Comparison of ENCODE assay signal across 14 cellular contexts in the genomic region with DNA sequence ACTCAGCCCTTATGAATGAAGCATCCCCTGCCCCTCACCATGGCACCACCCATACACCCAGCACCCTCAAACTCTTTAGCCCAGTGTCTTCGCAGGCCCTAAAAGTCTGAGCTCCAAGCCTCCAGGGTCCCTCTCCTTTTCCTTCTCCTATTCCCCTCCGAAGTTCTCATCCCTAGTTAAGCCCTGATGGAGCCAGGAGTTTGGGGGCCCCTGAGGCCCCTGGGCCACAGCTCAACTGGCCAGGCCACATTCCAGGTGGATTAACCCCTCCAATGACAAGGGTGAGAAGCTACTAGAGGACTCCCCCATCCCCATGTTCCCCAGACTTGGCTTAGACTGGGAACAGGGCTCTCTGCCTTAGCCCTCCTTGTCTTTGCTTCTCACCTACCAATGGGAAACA. TPM values are rescaled to one million over a fixed set of nuclear protein-coding genes. Genes with fewer than 3 reads are reported as not detected.
DNase-seq lines count a peak whose midpoint lies in the region; ATAC-seq and TF ChIP-seq lines count a peak whose summit lies in the region.
"Had no signal": no experiment of that assay in that cellular context is flagged by ENCODE, and none has a peak within 500 bp of the region (broad histone marks: within the 10 kb centered on the region; RNA-seq: fewer than 3 reads in every experiment).

No MANE protein-coding gene starts in this region.

- H3K27ac ChIP-seq in muscle layer of duodenum (ENCODE audit: low read length), result peak overlapping the region; percentile 21
- peak overlapping the region in 3 of 4 donors; percentile 90 to 98 (median 93) for H3K27ac ChIP-seq in tibial nerve

- H3K36me3 Mint-ChIP-seq in activated naive CD4-positive, alpha-beta T cell treated with anti-CD3 and anti-CD28 coated beads, Interleukin-2, amount 10 ng/mL, durations not matched to agents 7 days and 5 days, result peaks cover 4% of the 10 kb centered on the region
- no peaks in the 10 kb centered on the region for H3K36me3 Mint-ChIP-seq in activated naive CD4-positive, alpha-beta T cell treated with anti-CD3 and anti-CD28 coated beads, Interleukin-2, amount 50 U/mL, for 72 hours
- no peaks in the 10 kb centered on the region for H3K36me3 Mint-ChIP-seq in brain

- no peak overlapping the region for H3K4me3 ChIP-seq in muscle layer of duodenum (ENCODE audit: low read depth in 1 of 2, low read length in 2 of 2)
- no peak overlapping the region for H3K4me3 ChIP-seq in tibial nerve

- H3K9me3 Mint-ChIP-seq in activated naive CD4-positive, alpha-beta T cell treated with anti-CD3 and anti-CD28 coated beads, Interleukin-2, amount 10 ng/mL, durations not matched to agents 7 days and 5 days, result no peaks in the 10 kb centered on the region
- no peaks in the 10 kb centered on the region for H3K9me3 Mint-ChIP-seq in activated naive CD4-positive, alpha-beta T cell treated with anti-CD3 and anti-CD28 coated beads, Interleukin-2, amount 50 U/mL, for 72 hours
- H3K9me3 Mint-ChIP-seq in brain, result no peaks in the 10 kb centered on the region

- H3K9me3 ChIP-seq in muscle layer of duodenum (ENCODE audit: control insufficient read depth in 1 of 2, low read length in 2 of 2) (no peaks in the 10 kb centered on the region), tibial nerve (no peaks in the 10 kb centered on the region)

- peaks cover 0 to 14% of the 10 kb centered on the region in 2 donors for H3K36me3 ChIP-seq in muscle layer of duodenum (ENCODE audit: control insufficient read depth in 1 of 2, insufficient read depth in 2 of 2, low read length in 2 of 2)
- peaks cover 0 to 22% (median 0%) of the 10 kb centered on the region in 3 donors for H3K36me3 ChIP-seq in tibial nerve

- no peak for ATAC-seq in activated naive CD4-positive, alpha-beta T cell treated with anti-CD3 and anti-CD28 coated beads, Interleukin-2, amount 50 U/mL, for 72 hours
- no peak for ATAC-seq in sciatic nerve
- ATAC-seq in HG03139 (IDR thresholded peaks at IDR 0.05; ENCODE audit: unreplicated experiment), result no peak

- peak overlapping the region; percentile 21 for H3K27ac Mint-ChIP-seq in activated naive CD4-positive, alpha-beta T cell treated with anti-CD3 and anti-CD28 coated beads, Interleukin-2, amount 10 ng/mL, durations not matched to agents 7 days and 5 days
- H3K27ac Mint-ChIP-seq in activated naive CD4-positive, alpha-beta T cell treated with anti-CD3 and anti-CD28 coated beads, Interleukin-2, amount 50 U/mL, for 72 hours, result no peak overlapping the region
- peak overlapping the region in 4 of 5 experiments; percentile 33 to 55 (median 45) for H3K27ac Mint-ChIP-seq in brain

- TF ChIP-seq CTCF in brain (conservative IDR thresholded peaks at IDR 0.05), result no peak
- TF ChIP-seq CTCF in tibial nerve (IDR thresholded peaks at IDR 0.05), result no peak

- H3K27me3 Mint-ChIP-seq in activated naive CD4-positive, alpha-beta T cell treated with anti-CD3 and anti-CD28 coated beads, Interleukin-2, amount 10 ng/mL, durations not matched to agents 7 days and 5 days, result peaks cover 54% of the 10 kb centered on the region
- H3K27me3 Mint-ChIP-seq in brain, result peaks cover 37% of the 10 kb centered on the region

- TF ChIP-seq POLR2A in tibial nerve (IDR thresholded peaks at IDR 0.05), result no peak

- no peaks in the 10 kb centered on the region for H3K27me3 ChIP-seq in muscle layer of duodenum (ENCODE audit: low read depth, low read length)
- H3K27me3 ChIP-seq in tibial nerve, result no peaks in the 10 kb centered on the region

- CTCF ChIA-PET in activated naive CD4-positive, alpha-beta T cell treated with anti-CD3 and anti-CD28 coated beads, Interleukin-2, amount 10 ng/mL, durations not matched to agents 7 days and 5 days (lab: Charles Lee), result interaction anchor here (2.3 kb wide), 1 partner anchor 16 kb away, joined by 11 read pairs; no protein-coding TSS in a partner anchor

- intact Hi-C loops in sciatic nerve (cut with DNase I), result no loop called here

- peaks cover 21 to 59% of the 10 kb centered on the region in 2 donors for H3K4me1 ChIP-seq in muscle layer of duodenum (ENCODE audit: control insufficient read depth in 1 of 2, insufficient read depth in 2 of 2, low read length in 2 of 2)
- peaks cover under 1 to 82% (median 47%) of the 10 kb centered on the region in 4 donors for H3K4me1 ChIP-seq in tibial nerve

- no peak for TF ChIP-seq EP300 in tibial nerve (IDR thresholded peaks at IDR 0.05)

- no peak for DNase-seq in activated naive CD4-positive, alpha-beta T cell treated with anti-CD3 and anti-CD28 coated beads, Interleukin-2, amount 10 ng/mL, durations not matched to agents 7 days and 5 days
- no peak for DNase-seq in activated naive CD4-positive, alpha-beta T cell treated with anti-CD3 and anti-CD28 coated beads, Interleukin-2, amount 50 U/mL, for 72 hours (ENCODE audit: low spot score in 2 of 2)
- DNase-seq in tibial nerve (ENCODE audit: low spot score in 2 of 2) (no peak), sciatic nerve (ENCODE audit: low spot score) (no peak), NCI-H1105 treated with DMSO at 0.1 percent for 48 hours (lab: John Stamatoyannopoulos, UW) (no peak)
- DNase-seq: amniotic stem cell, DMS79, KG1, NCI-H1694, NCI-H524, RPMI8226 had no signal

- H3K4me3 Mint-ChIP-seq in activated naive CD4-positive, alpha-beta T cell treated with anti-CD3 and anti-CD28 coated beads, Interleukin-2, amount 10 ng/mL, durations not matched to agents 7 days and 5 days, result no peak overlapping the region
- peak overlapping the region in 2 of 5 experiments; percentile 33 to 39 for H3K4me3 Mint-ChIP-seq in brain

- WGBS in tibial nerve, 2 donors, result 85 to 86% methylated on average over 2 of the region's 2 CpGs

- H3K4me1 Mint-ChIP-seq in activated naive CD4-positive, alpha-beta T cell treated with anti-CD3 and anti-CD28 coated beads, Interleukin-2, amount 10 ng/mL, durations not matched to agents 7 days and 5 days, result peaks cover 52% of the 10 kb centered on the region
- H3K4me1 Mint-ChIP-seq in brain, result peaks cover 49% of the 10 kb centered on the region

RNA-seq across cellular contexts. Expression of gene RARG, which starts 2.6 kb away (rescaled TPM):
- 10 to 100 TPM; 15.5 to 23.5 TPM for total RNA-seq in activated naive CD4-positive, alpha-beta T cell treated with anti-CD3 and anti-CD28 coated beads, Interleukin-2, amount 50 U/mL, for 72 hours
- 4.1 TPM for polyA plus RNA-seq in brain (ENCODE audit: insufficient read depth, low read depth, low replicate concordance)
- total RNA-seq in tibial nerve (10 to 100 TPM; 28.0 to 32.3 (median 31.4) TPM), sciatic nerve (56.3 TPM)

RNA-seq across cellular contexts. Expression of gene ITGB7, which starts 22.4 kb away (rescaled TPM):
- 10 to 100 TPM; 71.4 to 76.3 TPM for total RNA-seq in activated naive CD4-positive, alpha-beta T cell treated with anti-CD3 and anti-CD28 coated beads, Interleukin-2, amount 50 U/mL, for 72 hours
- 0.39 TPM for polyA plus RNA-seq in brain (ENCODE audit: insufficient read depth, low read depth, low replicate concordance)
- total RNA-seq in tibial nerve (10 to 100 TPM in 2 of 4 donors, 1 to 10 TPM in 2; 3.6 to 15.1 (median 8.9) TPM), sciatic nerve (33.4 TPM)

RNA-seq across cellular contexts. Expression of gene ESPL1, which starts 38.6 kb away (rescaled TPM):
- 10 to 100 TPM; 32.8 to 76.3 TPM for total RNA-seq in activated naive CD4-positive, alpha-beta T cell treated with anti-CD3 and anti-CD28 coated beads, Interleukin-2, amount 50 U/mL, for 72 hours
- polyA plus RNA-seq in brain (ENCODE audit: insufficient read depth, low read depth, low replicate concordance), result 11.8 TPM
- 1 to 10 TPM in 3 of 4 donors, not detected in 1; 2.2 to 8.7 (median 2.5) TPM for total RNA-seq in tibial nerve
- total RNA-seq in sciatic nerve, result 1.2 TPM

RNA-seq across cellular contexts. Expression of gene CSAD, which starts 48.7 kb away (rescaled TPM):
- 10 to 100 TPM; 24.4 to 55.8 TPM for total RNA-seq in activated naive CD4-positive, alpha-beta T cell treated with anti-CD3 and anti-CD28 coated beads, Interleukin-2, amount 50 U/mL, for 72 hours
- 2.6 TPM for polyA plus RNA-seq in brain (ENCODE audit: insufficient read depth, low read depth, low replicate concordance)
- total RNA-seq in tibial nerve (10 to 100 TPM; 52.4 to 90.6 (median 78.7) TPM), sciatic nerve (81.7 TPM)

RNA-seq across cellular contexts. Expression of gene ZNF740, which starts 48.9 kb away (rescaled TPM):
- total RNA-seq in activated naive CD4-positive, alpha-beta T cell treated with anti-CD3 and anti-CD28 coated beads, Interleukin-2, amount 50 U/mL, for 72 hours, result 10 to 100 TPM; 36.8 to 43.2 TPM
- polyA plus RNA-seq in brain (ENCODE audit: insufficient read depth, low read depth, low replicate concordance), result 11.0 TPM
- total RNA-seq in tibial nerve, result 10 to 100 TPM; 10.2 to 67.7 (median 22.7) TPM
- 51.0 TPM for total RNA-seq in sciatic nerve

Comparison
In these comparisons a context has a peak if more than half of its experiments do, and no peak if none do; other contexts are left out.
1. H3K27ac Mint-ChIP-seq: peak in activated naive CD4-positive, alpha-beta T cell treated with anti-CD3 and anti-CD28 coated beads, Interleukin-2, amount 10 ng/mL, durations not matched to agents 7 days and 5 days (single experiment) and brain (4 of 5); none in activated naive CD4-positive, alpha-beta T cell treated with anti-CD3 and anti-CD28 coated beads, Interleukin-2, amount 50 U/mL, for 72 hours (0 of 2).